In genomic region chr1:41343790-41344679, GRCh38 we compare ENCODE assay signal across 16 cellular contexts. TPM values are rescaled to one million over a fixed set of nuclear protein-coding genes. Genes with fewer than 3 reads are reported as not detected.
DNase-seq lines count a peak whose midpoint lies in the region; ATAC-seq, FAIRE-seq and TF ChIP-seq lines count a peak whose summit lies in the region.
"Had no signal": no experiment of that assay in that cellular context is flagged by ENCODE, and none has a peak within 500 bp of the region (broad histone marks: within the 10 kb centered on the region; RNA-seq: fewer than 3 reads in every experiment).

No MANE protein-coding gene starts in this region.

- H3K36me3 Mint-ChIP-seq in activated naive CD4-positive, alpha-beta T cell treated with anti-CD3 and anti-CD28 coated beads, Interleukin-2, amount 50 U/mL, for 72 hours = no peaks in the 10 kb centered on the region
- no peaks in the 10 kb centered on the region for H3K36me3 Mint-ChIP-seq in activated naive CD4-positive, alpha-beta T cell treated with anti-CD3 and anti-CD28 coated beads for 36 hours (ENCODE audit: low read depth)
- H3K36me3 Mint-ChIP-seq: activated naive CD4-positive, alpha-beta T cell treated with anti-CD3 and anti-CD28 coated beads, Interleukin-2, amount 50 U/mL, for 24 hours; memory B cell; T-cell had no signal

- no peak for TF ChIP-seq RAD21 in H1 (IDR thresholded peaks at IDR 0.05 in 1 of 2, conservative IDR thresholded peaks at IDR 0.05 in 1 of 2; ENCODE audit: low read depth in 2 of 2, low read length in 2 of 2)

- no peak overlapping the region for H3K18ac ChIP-seq in H1 (ENCODE audit: extremely low read depth, low read length)

- TF ChIP-seq POLR2A in H1 (IDR thresholded peaks at IDR 0.05; ENCODE audit: control extremely low read depth in 1 of 2, low read depth in 2 of 2, low read length in 2 of 2) = no peak

- H3K4me1 ChIP-seq in OCI-LY7 (ENCODE audit: insufficient read depth, low read length, poor library complexity, severe bottlenecking) (no peaks in the 10 kb centered on the region), H1 (replicated peaks in 1 of 4; ENCODE audit: control insufficient read depth in 3 of 4, insufficient read depth in 4 of 4, low read length in 3 of 4) (peaks cover 0 to 7% (median 2%) of the 10 kb centered on the region in 4 experiments; a peak in 3 of 7 replicates), upper lobe of right lung (no peaks in the 10 kb centered on the region)
- H3K4me1 ChIP-seq: colonic mucosa had no signal

- H3K9ac ChIP-seq in H1 (replicated peaks in 1 of 4; ENCODE audit: extremely low read depth in 1 of 4, low read depth in 3 of 4, low read length in 3 of 4) = peak overlapping the region in 1 of 4 experiments; percentile 37; a peak in 1 of 7 replicates

- intact Hi-C loops in activated naive CD4-positive, alpha-beta T cell treated with anti-CD3 and anti-CD28 coated beads for 36 hours (cut with micrococcal nuclease) = no loop called here
- intact Hi-C loops in OCI-LY7 (cut with micrococcal nuclease; ENCODE audit: unreplicated experiment) (no loop called here), upper lobe of right lung (cut with DNase I) (no loop called here)

- 0 out of 2 replicates have a peak overlapping the region, but pooled peaks have one; percentile 12 for H2AFZ ChIP-seq in OCI-LY7 (ENCODE audit: low read length)
- no peak overlapping the region for H2AFZ ChIP-seq in H1 (ENCODE audit: low read length)

- CTCF ChIA-PET in activated naive CD4-positive, alpha-beta T cell treated with anti-CD3 and anti-CD28 coated beads for 36 hours (lab: Charles Lee) = interaction anchor here (0.5 to 0.6 kb wide), 2 partner anchors 188 to 339 kb away, joined by 3 to 4 read pairs; no protein-coding TSS in a partner anchor
- CTCF ChIA-PET in OCI-LY7 (lab: Charles Lee; ENCODE audit: unreplicated experiment) = no interaction called here
- CTCF ChIA-PET in H1 (lab: Charles Lee; ENCODE audit: partially characterized antibody) = interaction anchor here (0.9 to 6.1 kb wide), 15 partner anchors 10 to 148 kb away, joined by 3 to 64 read pairs (median 5); no protein-coding TSS in a partner anchor

- H3K36me3 ChIP-seq in OCI-LY7 (ENCODE audit: insufficient read depth, low read length) = no peaks in the 10 kb centered on the region
- no peaks in the 10 kb centered on the region for H3K36me3 ChIP-seq in H1 (ENCODE audit: control insufficient read depth in 2 of 4, insufficient read depth in 4 of 4, low read length in 3 of 4)
- H3K36me3 ChIP-seq in upper lobe of right lung = no peaks in the 10 kb centered on the region
- H3K36me3 ChIP-seq: colonic mucosa, pancreas had no signal

- H3K9me3 ChIP-seq in OCI-LY7 (ENCODE audit: low read length) = no peaks in the 10 kb centered on the region
- no peaks in the 10 kb centered on the region for H3K9me3 ChIP-seq in H1 (ENCODE audit: insufficient read depth in 2 of 2, low read depth in 1 of 2, low read length in 1 of 2)
- peaks cover 6% of the 10 kb centered on the region for H3K9me3 ChIP-seq in upper lobe of right lung
- H3K9me3 ChIP-seq: colonic mucosa had no signal

- H3K23me2 ChIP-seq in H1 (ENCODE audit: low read depth, low read length) = no peaks in the 10 kb centered on the region

- H3K4me1 Mint-ChIP-seq in activated naive CD4-positive, alpha-beta T cell treated with anti-CD3 and anti-CD28 coated beads for 36 hours (ENCODE audit: low read depth) = peaks cover 5% of the 10 kb centered on the region
- H3K4me1 Mint-ChIP-seq: activated naive CD4-positive, alpha-beta T cell treated with anti-CD3 and anti-CD28 coated beads, Interleukin-2, amount 50 U/mL, for 24 hours had no signal

- no peaks in the 10 kb centered on the region for H3K79me1 ChIP-seq in H1 (ENCODE audit: low read depth, low read length)

- H3K27ac Mint-ChIP-seq in activated naive CD4-positive, alpha-beta T cell treated with anti-CD3 and anti-CD28 coated beads, Interleukin-2, amount 50 U/mL, for 72 hours = peak overlapping the region in 1 of 2 donors; percentile 31
- H3K27ac Mint-ChIP-seq in activated naive CD4-positive, alpha-beta T cell treated with anti-CD3 and anti-CD28 coated beads for 36 hours = no peak overlapping the region
- H3K27ac Mint-ChIP-seq: activated CD4-positive, alpha-beta T cell treated with anti-CD3 and anti-CD28 coated beads, Interleukin-2, amount 10 ng/mL, durations not matched to agents 7 days and 5 days; activated naive CD4-positive, alpha-beta T cell treated with anti-CD3 and anti-CD28 coated beads, Interleukin-2, amount 50 U/mL, for 24 hours; memory B cell; T-cell had no signal

- DNase-seq in activated naive CD4-positive, alpha-beta T cell treated with anti-CD3 and anti-CD28 coated beads, Interleukin-2, amount 50 U/mL, for 72 hours (ENCODE audit: low spot score in 2 of 2) = no peak
- no peak for DNase-seq in activated naive CD4-positive, alpha-beta T cell treated with anti-CD3 and anti-CD28 coated beads for 36 hours
- DNase-seq in OCI-LY7 (ENCODE audit: low spot score) (no peak), H1 (ENCODE audit: low read depth in 1 of 2, low spot score in 2 of 2) (peak in 1 of 2 experiments; percentile 35), upper lobe of right lung (peak; percentile 52), foreskin melanocyte (no peak), iPS-NIHi11 (ENCODE audit: low spot score) (no peak)
- DNase-seq: activated CD4-positive, alpha-beta T cell treated with anti-CD3 and anti-CD28 coated beads, Interleukin-2, amount 10 ng/mL, durations not matched to agents 7 days and 5 days; colonic mucosa; DMS79 treated with DMSO at 0.1 percent for 48 hours; KG1; T-cell had no signal

- 86% methylated on average over 17 of the region's 17 CpGs; no CpG with 5 or more reads in 1 of the 2 experiments for WGBS in H1 (ENCODE audit: extremely low coverage in 1 of 2, insufficient coverage in 1 of 2, insufficient read length in 1 of 2, insufficient replicate concordance in 2 of 2, low coverage in 1 of 2, low lambda C conversion rate in 2 of 2, missing lambda C conversion rate in 1 of 2), 2 experiments

- no peak for TF ChIP-seq EP300 in H1 (IDR thresholded peaks at IDR 0.05; ENCODE audit: borderline replicate concordance in 1 of 2, low read depth in 2 of 2, low read length in 2 of 2)

- no peak overlapping the region for H3K14ac ChIP-seq in H1 (ENCODE audit: insufficient read length)

- peaks cover 0 to 2% (median 0%) of the 10 kb centered on the region in 4 experiments; a peak in 2 of 7 replicates for H3K27me3 ChIP-seq in H1 (replicated peaks in 1 of 4; ENCODE audit: control insufficient read depth in 3 of 4, extremely low read depth in 1 of 4, insufficient read depth in 3 of 4, low read length in 3 of 4)
- no peaks in the 10 kb centered on the region for H3K27me3 ChIP-seq in upper lobe of right lung
- H3K27me3 ChIP-seq: colonic mucosa, pancreas had no signal

- H2BK15ac ChIP-seq in H1 (ENCODE audit: low read length) = 0 out of 2 replicates have a peak overlapping the region, but pooled peaks have one; percentile 10

- no peak overlapping the region for H2BK20ac ChIP-seq in H1 (ENCODE audit: low read length)

- no peak overlapping the region for H3K27ac ChIP-seq in OCI-LY7 (ENCODE audit: low read depth, low read length, poor library complexity, severe bottlenecking)
- no peak overlapping the region for H3K27ac ChIP-seq in H1 (ENCODE audit: low read depth, low read length)
- no peak overlapping the region for H3K27ac ChIP-seq in upper lobe of right lung
- H3K27ac ChIP-seq: colonic mucosa, pancreas had no signal

- H3K9me2 ChIP-seq in OCI-LY7 (ENCODE audit: insufficient read depth, low read length) = no peaks in the 10 kb centered on the region

- no peak overlapping the region for H3K4me2 ChIP-seq in OCI-LY7 (ENCODE audit: low read length)
- no peak overlapping the region for H3K4me2 ChIP-seq in H1 (ENCODE audit: insufficient read depth in 1 of 2, low read depth in 2 of 2, low read length in 2 of 2)

- POLR2A ChIA-PET in OCI-LY7 (lab: Charles Lee) (no interaction called here), H1 (lab: Charles Lee; ENCODE audit: partially characterized antibody) (no interaction called here)

- H4K8ac ChIP-seq in H1 (ENCODE audit: extremely low read depth, insufficient read depth, low read length) = no peak overlapping the region

- peak overlapping the region; percentile 63; the same call in 1 of the 2 replicates for H2BK12ac ChIP-seq in H1 (ENCODE audit: low read depth, low read length)

- H4K91ac ChIP-seq in H1 (replicated peaks; ENCODE audit: insufficient read length, low read length) = no peak overlapping the region

- peaks cover 0 to under 1% of the 10 kb centered on the region in 2 donors for H3K9me3 Mint-ChIP-seq in activated naive CD4-positive, alpha-beta T cell treated with anti-CD3 and anti-CD28 coated beads, Interleukin-2, amount 50 U/mL, for 72 hours
- peaks cover 6% of the 10 kb centered on the region for H3K9me3 Mint-ChIP-seq in activated naive CD4-positive, alpha-beta T cell treated with anti-CD3 and anti-CD28 coated beads for 36 hours
- H3K9me3 Mint-ChIP-seq: activated CD4-positive, alpha-beta T cell treated with anti-CD3 and anti-CD28 coated beads, Interleukin-2, amount 10 ng/mL, durations not matched to agents 7 days and 5 days had no signal

- H3K4me3 ChIP-seq in OCI-LY7 (ENCODE audit: low read depth, low read length, poor library complexity, severe bottlenecking) = no peak overlapping the region
- no peak overlapping the region for H3K4me3 ChIP-seq in H1 (ENCODE audit: extremely low read depth in 1 of 4, insufficient read depth in 2 of 4, low read depth in 3 of 4, low read length in 4 of 4)
- H3K4me3 ChIP-seq in upper lobe of right lung = no peak overlapping the region
- H3K4me3 ChIP-seq: colonic mucosa, pancreas had no signal

- TF ChIP-seq CTCF in OCI-LY7 (conservative IDR thresholded peaks at IDR 0.05; ENCODE audit: low read length) (no peak), H1 (IDR thresholded peaks at IDR 0.05; ENCODE audit: control extremely low read depth in 1 of 3, insufficient read depth in 1 of 3, low read depth in 1 of 3, low read length in 3 of 3) (no peak), upper lobe of right lung (IDR thresholded peaks at IDR 0.05) (no peak)

- H3K56ac ChIP-seq in H1 (replicated peaks; ENCODE audit: insufficient read length, low read depth, low read length) = no peak overlapping the region

- no TSS peak for BruUV-seq in OCI-LY7 (replicated peaks; lab: Mats Ljungman, UMichigan)

- no peak overlapping the region for H2BK5ac ChIP-seq in H1 (ENCODE audit: low read depth, low read length)

- peak; percentile 40 to 68 for ATAC-seq in activated naive CD4-positive, alpha-beta T cell treated with anti-CD3 and anti-CD28 coated beads, Interleukin-2, amount 50 U/mL, for 72 hours
- peak; percentile 24 for ATAC-seq in upper lobe of right lung
- no peak for ATAC-seq in HG03095 (IDR thresholded peaks at IDR 0.05; ENCODE audit: unreplicated experiment)
- ATAC-seq: pancreas, T-cell had no signal

- FAIRE-seq in H1 (lab: Jason Lieb, UNC) = no peak
- FAIRE-seq: pancreas had no signal

- no peak overlapping the region for H2BK120ac ChIP-seq in H1 (replicated peaks; ENCODE audit: low read depth, low read length)

- no peaks in the 10 kb centered on the region for H4K20me1 ChIP-seq in OCI-LY7 (ENCODE audit: insufficient read depth, low read length)
- H4K20me1 ChIP-seq in H1 (replicated peaks in 1 of 2; ENCODE audit: control insufficient read depth in 1 of 2, insufficient read depth in 2 of 2, low read length in 2 of 2) = no peaks in the 10 kb centered on the region

- peaks cover 19% of the 10 kb centered on the region for H3K27me3 Mint-ChIP-seq in activated naive CD4-positive, alpha-beta T cell treated with anti-CD3 and anti-CD28 coated beads for 36 hours (ENCODE audit: low read depth)

- no peak overlapping the region for H4K5ac ChIP-seq in H1 (ENCODE audit: insufficient read length, low read depth, low read length)

- H3K4ac ChIP-seq in H1 (replicated peaks; ENCODE audit: insufficient read length, low read depth, low read length) = no peak overlapping the region

- no peaks in the 10 kb centered on the region for H3K79me2 ChIP-seq in OCI-LY7 (ENCODE audit: insufficient read depth, low read depth, low read length)
- H3K79me2 ChIP-seq in H1 (ENCODE audit: control insufficient read depth in 1 of 2, insufficient read depth in 2 of 2, low read length in 2 of 2) = no peaks in the 10 kb centered on the region

- no peak overlapping the region for H3K23ac ChIP-seq in H1 (ENCODE audit: insufficient read length)

- H2AK5ac ChIP-seq in H1 (ENCODE audit: low read depth, low read length) = no peak overlapping the region; the same call in 1 of the 2 replicates

- H3K4me3 Mint-ChIP-seq in activated naive CD4-positive, alpha-beta T cell treated with anti-CD3 and anti-CD28 coated beads for 36 hours = no peak overlapping the region
- H3K4me3 Mint-ChIP-seq: activated CD4-positive, alpha-beta T cell treated with anti-CD3 and anti-CD28 coated beads, Interleukin-2, amount 10 ng/mL, durations not matched to agents 7 days and 5 days; activated naive CD4-positive, alpha-beta T cell treated with anti-CD3 and anti-CD28 coated beads, Interleukin-2, amount 50 U/mL, for 24 hours; memory B cell; T-cell had no signal

RNA-seq across cellular contexts. Expression of gene FOXO6, which starts 17.2 kb away (rescaled TPM):
- total RNA-seq in activated naive CD4-positive, alpha-beta T cell treated with anti-CD3 and anti-CD28 coated beads, Interleukin-2, amount 50 U/mL, for 72 hours = under 1 TPM in 1 of 2 donors, not detected in 1; 0.39 TPM
- under 1 TPM in 1 of 2 experiments, not detected in 1; 0.15 TPM for total RNA-seq in activated naive CD4-positive, alpha-beta T cell treated with anti-CD3 and anti-CD28 coated beads for 36 hours
- not detected in 2 replicates for total RNA-seq in OCI-LY7 (2014; rRNA removed; shearing (Covaris generic))
- total RNA-seq in OCI-LY7 (2022) (not detected in 2 replicates), upper lobe of right lung (0.43 TPM)
- total RNA-seq in H1 (2021; fragmentation: NEBNext Ultra II Directional; extraction: Animal tissue kit (Norgen Biotek cat#: 25700)) = 3.0 and 3.8 TPM in 2 replicates
- polyA plus RNA-seq in H1 (2011; rRNA removed) = 0.59 and 1.2 TPM in 2 replicates
- polyA plus RNA-seq in H1 (2011; cell fraction: cytosol; rRNA removed) = 0.52 TPM
- polyA plus RNA-seq in H1 (2011; cell fraction: nucleus; rRNA removed) = 1.8 TPM
- polyA plus RNA-seq in H1 (2012, experiment 1 of 2) = 2.2 to 4.1 TPM (median 3.4 TPM) in 4 replicates
- polyA plus RNA-seq in H1 (2012, experiment 2 of 2) = 1.4 TPM
- 1.9 TPM for polyA plus RNA-seq in H1 (2013, experiment 1 of 2)
- 1.8 TPM for polyA plus RNA-seq in H1 (2013, experiment 2 of 2)
- polyA minus RNA-seq in H1 (2011; rRNA and poly(A)+ RNA removed) = 0.27 and 0.54 TPM in 2 replicates
- polyA minus RNA-seq in H1 (2011; cell fraction: cytosol; rRNA and poly(A)+ RNA removed) = 2.3 TPM
- polyA minus RNA-seq in H1 (2011; cell fraction: nucleus; rRNA and poly(A)+ RNA removed) = 2.8 TPM
- total RNA-seq: activated CD4-positive, alpha-beta T cell treated with anti-CD3 and anti-CD28 coated beads, Interleukin-2, amount 10 ng/mL, durations not matched to agents 7 days and 5 days had no signal
